ENCODE assay signal across 27 cellular contexts in the genomic region with DNA sequence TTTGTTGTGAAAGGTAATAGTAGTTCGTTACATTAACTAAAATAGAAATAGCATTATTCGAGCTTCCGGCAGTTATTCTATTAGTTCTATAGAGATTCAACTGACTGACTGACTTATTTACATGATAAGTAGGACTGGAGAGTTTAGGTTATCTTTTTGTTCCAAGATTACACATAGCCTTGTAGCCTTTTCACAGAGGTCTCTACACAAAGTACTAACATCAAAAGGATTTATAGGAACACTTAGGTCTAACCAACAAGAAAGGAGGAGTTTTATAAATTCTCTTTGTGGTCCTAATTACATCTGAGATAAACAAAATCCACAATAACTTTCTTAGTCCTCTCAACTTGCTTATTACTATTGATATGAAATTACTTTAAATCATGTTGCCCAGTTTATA.
"Had no signal": no experiment of that assay in that cellular context is flagged by ENCODE, and none has a peak within 500 bp of the region (broad histone marks: within the 10 kb centered on the region; RNA-seq: fewer than 3 reads in every experiment).

No MANE protein-coding gene starts in this region.

- H3K27ac ChIP-seq: stomach, suprapubic skin, testis, thoracic aorta, thyroid gland, tibial artery, tibial nerve, transverse colon, upper lobe of left lung, upper lobe of right lung, uterus, vagina had no signal

- DNase-seq: stimulated activated CD4-positive, alpha-beta T cell treated with anti-CD3 and anti-CD28 coated beads, Interleukin-2, amount 100 ng/mL, for 48 hours; stimulated activated CD4-positive, alpha-beta T cell treated with anti-CD3 and anti-CD28 coated beads, Interleukin-4, amount 100 ng/mL, for 1 hour; stimulated activated CD4-positive, alpha-beta T cell treated with anti-CD3 and anti-CD28 coated beads, Interleukin-4, amount 100 ng/mL, for 24 hours; stimulated activated CD4-positive, alpha-beta T cell treated with anti-CD3 and anti-CD28 coated beads, Interleukin-4, amount 100 ng/mL, for 4 hours; stimulated activated CD8-positive, alpha-beta memory T cell treated with anti-CD3 and anti-CD28 coated beads, Interleukin-4, amount 100 ng/mL, for 48 hours; stimulated activated naive B cell treated with anti-CD40 and anti-IgM and Interleukin-4, amounts not matched to agents 10 μg/mL and 1 μg/mL and 100 μg/mL, for 72 hours; stimulated activated naive CD4-positive, alpha-beta T cell; stimulated activated naive CD4-positive, alpha-beta T cell treated with Interleukin-2 at 50 U/mL for 16 hours; stimulated activated naive CD8-positive, alpha-beta T cell treated with anti-CD3 and anti-CD28 coated beads, Interleukin-15, amount 100 ng/mL, for 72 hours; stimulated activated naive CD8-positive, alpha-beta T cell treated with anti-CD3 and anti-CD28 coated beads, Interleukin-15, Interleukin-2, amounts not matched to agents 100 U/mL and 50 U/mL, for 24 hours; stomach; substantia nigra; testis; thyroid gland; tibial artery; transverse colon; trophoblast cell; upper lobe of left lung; upper lobe of right lung; uterus had no signal

- H3K27me3 ChIP-seq: stomach, suprapubic skin, testis, thyroid gland, tibial artery, tibial nerve, transverse colon, upper lobe of left lung, upper lobe of right lung, uterus, vagina had no signal

- H3K36me3 ChIP-seq: uterus had no signal

- ATAC-seq: stimulated activated effector memory CD8-positive, alpha-beta T cell treated with anti-CD3 and anti-CD28 coated beads, Interleukin-12 subunit alpha, Interleukin-12 subunit beta, amount 100 ng/mL, for 72 hours; stimulated activated memory B cell treated with anti-CD40 and anti-IgM and Interleukin-4, amounts not matched to agents 10 μg/mL and 1 μg/mL and 100 μg/mL, for 72 hours; stimulated activated naive B cell treated with anti-CD40 and anti-IgM and Interleukin-4, amounts not matched to agents 10 μg/mL and 1 μg/mL and 100 μg/mL, for 72 hours; stimulated activated naive CD8-positive, alpha-beta T cell treated with anti-CD3 and anti-CD28 coated beads, Interleukin-15, amount 100 ng/mL, for 72 hours; stimulated activated naive CD8-positive, alpha-beta T cell treated with anti-CD3 and anti-CD28 coated beads, Interleukin-15, Interleukin-2, amounts not matched to agents 100 U/mL and 50 U/mL, for 24 hours; upper lobe of right lung had no signal

- H3K4me1 ChIP-seq: suprapubic skin, testis, thyroid gland, tibial artery, tibial nerve, upper lobe of left lung, upper lobe of right lung, uterus had no signal

- H3K9me3 ChIP-seq: stomach, suprapubic skin, testis, thoracic aorta, thyroid gland, tibial artery, tibial nerve, transverse colon, upper lobe of left lung, upper lobe of right lung, uterus, vagina had no signal

- FAIRE-seq: urothelium cell line had no signal

- H3K4me3 ChIP-seq: stomach, suprapubic skin, testis, thoracic aorta, thyroid gland, tibial artery, tibial nerve, transverse colon, upper lobe of left lung, upper lobe of right lung, uterus, vagina had no signal
